ENCODE assay signal across 20 cellular contexts in genomic region chr9:119333507-119334229, GRCh38. TPM values are rescaled to one million over a fixed set of nuclear protein-coding genes. Genes with fewer than 3 reads are reported as not detected.
DNase-seq lines count a peak whose midpoint lies in the region; ATAC-seq and TF ChIP-seq lines count a peak whose summit lies in the region.
"Had no signal": no experiment of that assay in that cellular context is flagged by ENCODE, and none has a peak within 500 bp of the region (broad histone marks: within the 10 kb centered on the region; RNA-seq: fewer than 3 reads in every experiment).

No MANE protein-coding gene starts in this region.

- no peak overlapping the region for H3K4me3 ChIP-seq in endodermal cell (ENCODE audit: low read length)

- H2BK15ac ChIP-seq in H9 (ENCODE audit: low read depth, low read length), result no peak overlapping the region

- H3K27ac Mint-ChIP-seq in H9 (peak overlapping the region; percentile 65 to 83 (median 74); a peak in 6 of 7 replicates), endodermal cell (no peak overlapping the region), nephron (peak overlapping the region; percentile 88 to 98 (median 94))
- H3K27ac Mint-ChIP-seq: CD4-positive, CD25-positive, alpha-beta regulatory T cell; IgD-negative memory B cell had no signal

- H3K23me2 ChIP-seq in H9 (ENCODE audit: insufficient read length, low read depth, low read length, poor library complexity, severe bottlenecking), result no peaks in the 10 kb centered on the region

- H3K4me3 Mint-ChIP-seq in H9 (peak overlapping the region in 1 of 2 experiments; percentile 24; a peak in 2 of 5 replicates), endodermal cell (no peak overlapping the region), nephron (no peak overlapping the region)
- H3K4me3 Mint-ChIP-seq: CD4-positive, CD25-positive, alpha-beta regulatory T cell; IgD-negative memory B cell had no signal

- H2BK120ac ChIP-seq in H9 (ENCODE audit: low read depth, low read length, poor library complexity, severe bottlenecking), result no peak overlapping the region

- DNase-seq in H9 (peak; percentile 40), NCI-H69 (lab: John Stamatoyannopoulos, UW) (peak; percentile 37), endodermal cell (peak; percentile 63), foreskin melanocyte (no peak)
- DNase-seq in activated CD8-positive, alpha-beta memory T cell treated with anti-CD3 and anti-CD28 coated beads, Interleukin-2, amount 50 U/mL, for 48 hours, result no peak
- DNase-seq: CD4-positive, CD25-positive, alpha-beta regulatory T cell; MV-4-11; NCI-H1105 treated with DMSO at 0.1 percent for 48 hours; NCI-H1694; NCI-H2081; NCI-H2171; NCI-H345; NCI-H524 had no signal

- no peak overlapping the region for H3K4ac ChIP-seq in H9 (ENCODE audit: low read depth, low read length)

- H3K9me3 Mint-ChIP-seq in H9 (peaks cover 11 to 15% of the 10 kb centered on the region in 2 experiments), endodermal cell (peaks cover 18% of the 10 kb centered on the region), nephron (peaks cover 15% of the 10 kb centered on the region)

- H3K4me1 Mint-ChIP-seq in H9, result peaks cover 53 to 64% of the 10 kb centered on the region in 2 experiments
- H3K4me1 Mint-ChIP-seq in endodermal cell, result peaks cover 18% of the 10 kb centered on the region
- peaks cover 38% of the 10 kb centered on the region for H3K4me1 Mint-ChIP-seq in nephron
- H3K4me1 Mint-ChIP-seq: CD4-positive, CD25-positive, alpha-beta regulatory T cell had no signal

- H3K79me2 ChIP-seq in H9 (ENCODE audit: insufficient read depth, low read length), result no peaks in the 10 kb centered on the region

- H3K56ac ChIP-seq in H9 (ENCODE audit: insufficient read length, low read depth, low read length), result no peak overlapping the region

- H3K27me3 ChIP-seq in H9 (ENCODE audit: insufficient read depth, low read length) (no peaks in the 10 kb centered on the region), endodermal cell (ENCODE audit: control insufficient read depth, insufficient read depth, low read length, poor library complexity, severe bottlenecking) (no peaks in the 10 kb centered on the region)

- H3K4me1 ChIP-seq in H9 (ENCODE audit: insufficient read depth, low read length) (peaks cover 24% of the 10 kb centered on the region), endodermal cell (ENCODE audit: control insufficient read depth, insufficient read depth, low read length) (peaks cover 3% of the 10 kb centered on the region)

- no peak overlapping the region for H2AFZ ChIP-seq in H9 (ENCODE audit: low read length)

- no peaks in the 10 kb centered on the region for H4K20me1 ChIP-seq in H9 (ENCODE audit: control insufficient read depth, insufficient read depth, insufficient read length)

- no peaks in the 10 kb centered on the region for H3K79me1 ChIP-seq in H9 (ENCODE audit: insufficient read depth, low read depth, low read length, poor library complexity, severe bottlenecking)

- H3K23ac ChIP-seq in H9 (ENCODE audit: insufficient read length, low read depth, low read length), result no peak overlapping the region

- no peak overlapping the region for H2BK20ac ChIP-seq in H9 (ENCODE audit: low read depth, low read length, poor library complexity, severe bottlenecking)

- ATAC-seq in GM21529 (IDR thresholded peaks at IDR 0.05; ENCODE audit: unreplicated experiment), result no peak
- ATAC-seq: HCT116, Right ventricle myocardium inferior had no signal

- H3K36me3 Mint-ChIP-seq in H9 (ENCODE audit: insufficient read depth in 1 of 3, low read depth in 3 of 3), result peaks cover 16 to 18% (median 16%) of the 10 kb centered on the region in 3 experiments
- H3K36me3 Mint-ChIP-seq in endodermal cell (ENCODE audit: low read depth), result peaks cover 15% of the 10 kb centered on the region
- peaks cover 19% of the 10 kb centered on the region for H3K36me3 Mint-ChIP-seq in nephron (ENCODE audit: low read depth)
- H3K36me3 Mint-ChIP-seq: CD4-positive, CD25-positive, alpha-beta regulatory T cell; IgD-negative memory B cell had no signal

- H4K5ac ChIP-seq in H9 (ENCODE audit: insufficient read length, low read depth, low read length), result no peak overlapping the region

- H4K91ac ChIP-seq in H9 (ENCODE audit: insufficient read length, low read depth, low read length), result no peak overlapping the region

- H2BK5ac ChIP-seq in H9 (ENCODE audit: insufficient read length, low read length), result no peak overlapping the region

- H3T11ph ChIP-seq in H9 (ENCODE audit: low read length), result no peak overlapping the region

- H3K4me2 ChIP-seq in H9 (ENCODE audit: insufficient read depth, insufficient read length, low read length), result peak overlapping the region; percentile 1

- no peaks in the 10 kb centered on the region for H3K36me3 ChIP-seq in endodermal cell (ENCODE audit: control insufficient read depth, insufficient read depth, low read length)

- H3K27me3 Mint-ChIP-seq in H9 (ENCODE audit: low read depth) (peaks cover 6% of the 10 kb centered on the region), endodermal cell (ENCODE audit: insufficient read depth) (peaks cover 5% of the 10 kb centered on the region), nephron (ENCODE audit: low read depth) (no peaks in the 10 kb centered on the region)
- H3K27me3 Mint-ChIP-seq: CD4-positive, CD25-positive, alpha-beta regulatory T cell had no signal

- no peak overlapping the region for H3K9ac ChIP-seq in H9 (ENCODE audit: extremely low read depth, insufficient read length, low read length)
- no peak overlapping the region for H3K9ac ChIP-seq in endodermal cell (ENCODE audit: extremely low read depth, low read length, poor library complexity, severe bottlenecking)

- no peak overlapping the region for H4K8ac ChIP-seq in H9 (replicated peaks; ENCODE audit: insufficient read length, low read depth, low read length)

- H3K14ac ChIP-seq in H9 (ENCODE audit: insufficient read depth, low read length), result no peak overlapping the region

- H3K9me3 ChIP-seq in H9 (ENCODE audit: control insufficient read depth, low read depth, low read length) (peaks cover 5% of the 10 kb centered on the region), endodermal cell (ENCODE audit: control insufficient read depth, low read length) (peaks cover 11% of the 10 kb centered on the region)

- no peak for TF ChIP-seq CTCF in H9 (conservative IDR thresholded peaks at IDR 0.05)
- no peak for TF ChIP-seq CTCF in endodermal cell (conservative IDR thresholded peaks at IDR 0.05)
- no peak for TF ChIP-seq CTCF in nephron (IDR thresholded peaks at IDR 0.05; ENCODE audit: unreplicated experiment in 3 of 3)

- no peak overlapping the region for H3K27ac ChIP-seq in H9 (ENCODE audit: insufficient read length, low read depth, low read length)
- H3K27ac ChIP-seq in endodermal cell (ENCODE audit: low read depth, low read length), result no peak overlapping the region

- H2BK12ac ChIP-seq in H9 (ENCODE audit: insufficient read length, low read depth, low read length), result no peak overlapping the region

- no peak overlapping the region for H3K18ac ChIP-seq in H9 (ENCODE audit: insufficient read length, low read depth, low read length)

- no CpG with 5 or more reads among the region's 4 CpGs for WGBS in H9 (ENCODE audit: extremely low coverage, insufficient read length, low lambda C conversion rate)
- WGBS in endodermal cell (ENCODE audit: insufficient coverage in 1 of 2, insufficient read length in 1 of 2), 2 experiments, result 66 to 89% methylated on average over 1 to 4 of the region's 4 CpGs

- no peak overlapping the region for H2AK5ac ChIP-seq in H9 (ENCODE audit: insufficient read length, low read length)

RNA-seq across cellular contexts. Expression of gene BRINP1, which starts 35.6 kb away (rescaled TPM):
- total RNA-seq in H9 (2021) (12.4 and 14.0 TPM in 2 replicates), endodermal cell (1 to 10 TPM; 6.3 to 9.6 TPM)
- 3.8 TPM for polyA plus RNA-seq in endodermal cell (2013, experiment 1 of 2)
- polyA plus RNA-seq in endodermal cell (2013, experiment 2 of 2), result 2.0 TPM
- total RNA-seq: A673; CD4-positive, CD25-positive, alpha-beta regulatory T cell; HT1080 had no signal
- polyA plus RNA-seq: CD4-positive, CD25-positive, alpha-beta regulatory T cell; IgD-negative memory B cell had no signal

Comparison
In these comparisons a context has a peak if more than half of its experiments do, and no peak if none do; other contexts are left out.
1. DNase-seq: peak in H9 (single experiment), NCI-H69 (single experiment) and endodermal cell (single experiment); none in foreskin melanocyte (single experiment) and activated CD8-positive, alpha-beta memory T cell treated with anti-CD3 and anti-CD28 coated beads, Interleukin-2, amount 50 U/mL, for 48 hours (single experiment).